Comparison of ENCODE assay signal across 11 cellular contexts in the genomic region with DNA sequence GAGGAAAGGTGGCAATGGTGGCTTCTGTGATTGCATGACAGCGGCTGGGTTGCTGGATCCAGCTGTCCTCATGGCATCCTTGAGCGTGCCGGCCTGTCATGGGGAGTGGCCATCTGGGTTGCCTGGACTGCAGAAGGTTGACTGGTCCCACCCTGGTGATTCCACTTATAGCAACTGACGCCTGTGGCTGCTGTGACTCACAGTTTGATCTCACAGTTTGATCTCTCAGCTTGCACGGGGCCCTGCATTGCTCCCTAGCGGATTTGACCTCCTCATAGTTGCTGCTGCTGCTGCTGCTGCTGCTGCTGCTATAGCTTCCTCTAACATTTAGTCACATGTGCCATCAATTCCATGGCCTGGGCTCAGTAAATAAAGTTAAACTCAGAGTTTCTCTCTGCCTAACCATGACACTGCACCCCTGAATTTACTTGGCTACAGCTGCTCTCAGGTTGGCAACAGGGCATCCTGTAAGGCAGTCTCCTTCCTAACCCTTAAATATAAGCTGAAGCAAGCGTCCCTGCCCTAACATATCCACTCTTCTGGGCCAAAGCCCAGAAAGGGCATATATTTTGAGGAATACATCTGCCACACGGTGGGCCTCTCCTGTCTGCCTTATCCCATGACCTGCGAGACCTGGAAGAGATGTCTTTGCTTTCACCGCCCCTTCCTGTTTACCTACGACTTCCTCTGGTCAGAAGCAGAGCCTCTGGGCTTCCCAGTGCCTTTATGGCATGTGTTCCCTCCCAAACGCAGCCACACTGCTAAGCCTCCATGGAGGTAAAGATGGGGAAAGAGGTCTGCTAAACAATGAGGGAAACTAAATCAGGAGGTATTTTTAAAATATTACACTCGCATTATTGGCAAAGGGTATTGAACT. TPM values are rescaled to one million over a fixed set of nuclear protein-coding genes. Genes with fewer than 3 reads are reported as not detected.
A peak's percentile ranks its signal among the peaks of the same experiment; 100 is the strongest.
DNase-seq lines count a peak whose midpoint lies in the region; ATAC-seq, FAIRE-seq and TF ChIP-seq lines count a peak whose summit lies in the region.
"Had no signal": no experiment of that assay in that cellular context is flagged by ENCODE, and none has a peak within 500 bp of the region (broad histone marks: within the 10 kb centered on the region; RNA-seq: fewer than 3 reads in every experiment).

No MANE protein-coding gene starts in this region.

- TF ChIP-seq CTCF in HepG2 (CRISPR knock-in tag; IDR thresholded peaks at IDR 0.05) (no peak), right lobe of liver (IDR thresholded peaks at IDR 0.05) (no peak), WTC11 (IDR thresholded peaks at IDR 0.05) (no peak)
- TF ChIP-seq CTCF in activated CD8-positive, alpha-beta T cell treated with anti-CD3 and anti-CD28 coated beads for 36 hours (IDR thresholded peaks at IDR 0.05): no peak

- peaks cover 1% of the 10 kb centered on the region for H3K27me3 Mint-ChIP-seq in WTC11 (ENCODE audit: low read depth)
- peaks cover 7% of the 10 kb centered on the region for H3K27me3 Mint-ChIP-seq in activated CD8-positive, alpha-beta T cell treated with anti-CD3 and anti-CD28 coated beads for 36 hours

- POLR2A ChIA-PET in HepG2 (lab: Yijun Ruan, JAX) (no interaction called here), WTC11 (lab: Charles Lee) (interaction anchor here (0.5 kb wide), 1 partner anchor 32 kb away, joined by 3 read pairs; no protein-coding TSS in a partner anchor)
- POLR2A ChIA-PET in activated CD8-positive, alpha-beta T cell treated with anti-CD3 and anti-CD28 coated beads for 36 hours (lab: Charles Lee): no interaction called here

- H3K4me2 ChIP-seq in HepG2 (ENCODE audit: low read depth, low read length): peak overlapping the region; percentile 33

- H3K4me1 ChIP-seq in HepG2 (ENCODE audit: insufficient read depth, low read length) (0 out of 2 replicates have a peak, but pooled peaks cover 5% of the 10 kb centered on the region), right lobe of liver (no peaks in the 10 kb centered on the region), right cardiac atrium (ENCODE audit: control insufficient read depth, insufficient read depth, low read length) (no peaks in the 10 kb centered on the region)

- TF ChIP-seq EP300 in HepG2 (IDR thresholded peaks at IDR 0.05; ENCODE audit: low read depth in 2 of 2, low read length in 2 of 2): no peak
- no peak for TF ChIP-seq EP300 in HepG2 (CRISPR knock-in tag; IDR thresholded peaks at IDR 0.05; ENCODE audit: borderline replicate concordance)

- no peaks in the 10 kb centered on the region for H3K9me3 Mint-ChIP-seq in WTC11
- no peaks in the 10 kb centered on the region for H3K9me3 Mint-ChIP-seq in activated CD8-positive, alpha-beta T cell treated with anti-CD3 and anti-CD28 coated beads for 36 hours
- H3K9me3 Mint-ChIP-seq: activated naive CD4-positive, alpha-beta T cell treated with anti-CD3 and anti-CD28 coated beads, Interleukin-2, amount 10 ng/mL, durations not matched to agents 7 days and 5 days; natural killer cell had no signal

- BruUV-seq in HepG2 (replicated peaks; lab: Mats Ljungman, UMichigan): no TSS peak

- no peak overlapping the region for H3K27ac Mint-ChIP-seq in WTC11
- H3K27ac Mint-ChIP-seq in activated CD8-positive, alpha-beta T cell treated with anti-CD3 and anti-CD28 coated beads for 36 hours: no peak overlapping the region
- H3K27ac Mint-ChIP-seq: activated naive CD4-positive, alpha-beta T cell treated with anti-CD3 and anti-CD28 coated beads, Interleukin-2, amount 10 ng/mL, durations not matched to agents 7 days and 5 days; CD14-positive monocyte; natural killer cell had no signal

- DNase-seq in HepG2 (ENCODE audit: low spot score) (no peak), right lobe of liver (no peak), WTC11 (ENCODE audit: low spot score) (no peak), right cardiac atrium (peak; percentile 78 to 80 (median 80)), KG1 (lab: John Stamatoyannopoulos, UW) (no peak)
- DNase-seq in activated CD8-positive, alpha-beta T cell treated with anti-CD3 and anti-CD28 coated beads for 36 hours: no peak
- DNase-seq: activated naive CD4-positive, alpha-beta T cell treated with anti-CD3 and anti-CD28 coated beads, Interleukin-2, amount 10 ng/mL, durations not matched to agents 7 days and 5 days; natural killer cell had no signal

- intact Hi-C loops in HepG2 (cut with micrococcal nuclease; ENCODE audit: unreplicated experiment): no loop called here
- intact Hi-C loops in right lobe of liver (cut with DNase I): no loop called here
- intact Hi-C loops in right cardiac atrium (cut with DNase I): no loop called here
- intact Hi-C loops in activated CD8-positive, alpha-beta T cell treated with anti-CD3 and anti-CD28 coated beads for 36 hours (cut with micrococcal nuclease): no loop called here

- no peak overlapping the region for H3K9ac ChIP-seq in HepG2 (ENCODE audit: insufficient read depth, low read depth, low read length)

- CTCF ChIA-PET in HepG2 (lab: Yijun Ruan, JAX; ENCODE audit: low intra/inter-chr PET ratio, low total read pairs) (no interaction called here), WTC11 (lab: Charles Lee) (no interaction called here)
- CTCF ChIA-PET in activated CD8-positive, alpha-beta T cell treated with anti-CD3 and anti-CD28 coated beads for 36 hours (lab: Charles Lee): no interaction called here

- no peak for FAIRE-seq in HepG2 (lab: Jason Lieb, UNC)

- WGBS in HepG2 (ENCODE audit: low lambda C conversion rate): 17% methylated on average over 11 of the region's 13 CpGs
- 48% methylated on average over 8 of the region's 13 CpGs for WGBS in right lobe of liver (ENCODE audit: insufficient coverage, low coverage, low lambda C conversion rate, missing lambda C conversion rate)
- WGBS in right cardiac atrium: 51% methylated on average over 13 of the region's 13 CpGs

- no peak for TF ChIP-seq RAD21 in HepG2 (CRISPR knock-in tag; IDR thresholded peaks at IDR 0.05)

- no peaks in the 10 kb centered on the region for H3K9me3 ChIP-seq in HepG2 (ENCODE audit: low read length)
- no peaks in the 10 kb centered on the region for H3K9me3 ChIP-seq in right lobe of liver
- no peaks in the 10 kb centered on the region for H3K9me3 ChIP-seq in right cardiac atrium (ENCODE audit: control insufficient read depth, low read length)

- H4K20me1 ChIP-seq in HepG2 (ENCODE audit: insufficient read depth, low read length): no peaks in the 10 kb centered on the region

- H2AFZ ChIP-seq in HepG2 (ENCODE audit: low read length): no peak overlapping the region

- in situ Hi-C loops in HepG2 (cut with HindIII; ENCODE audit: extremely low pct_ligation_motif_present, low pct_unique_long_range_greater_than_20kb): no loop called here

- no peak for TF ChIP-seq POLR2A in HepG2 (IDR thresholded peaks at IDR 0.05; ENCODE audit: insufficient read depth in 1 of 2, low read depth in 2 of 2, low read length in 2 of 2)
- no peak for TF ChIP-seq POLR2A in right lobe of liver (IDR thresholded peaks at IDR 0.05)

- H3K4me3 ChIP-seq in HepG2 (replicated peaks in 1 of 3; ENCODE audit: insufficient read depth in 1 of 3, low read depth in 2 of 3, low read length in 3 of 3) (peak overlapping the region in 1 of 3 experiments; percentile 7; a peak in 1 of 6 replicates), right lobe of liver (no peak overlapping the region), right cardiac atrium (ENCODE audit: low read length) (no peak overlapping the region)

- no peaks in the 10 kb centered on the region for H3K79me2 ChIP-seq in HepG2 (ENCODE audit: insufficient read depth, low read length)

- H3K27me3 ChIP-seq in HepG2 (ENCODE audit: control insufficient read depth in 1 of 2, insufficient read depth in 2 of 2, low read length in 2 of 2) (peaks cover 0 to 3% of the 10 kb centered on the region in 2 experiments; a peak in 2 of 5 replicates), right lobe of liver (no peaks in the 10 kb centered on the region), right cardiac atrium (ENCODE audit: control insufficient read depth, insufficient read depth) (no peaks in the 10 kb centered on the region)

- ATAC-seq in HepG2 (peak; percentile 79), right lobe of liver (no peak), WTC11 (peak; percentile 78), right cardiac atrium (peak; percentile 95 to 99), HG03039 (IDR thresholded peaks at IDR 0.05; ENCODE audit: unreplicated experiment) (no peak), HG03432 (IDR thresholded peaks at IDR 0.05; ENCODE audit: unreplicated experiment) (no peak)
- ATAC-seq in activated CD8-positive, alpha-beta T cell treated with anti-CD3 and anti-CD28 coated beads for 36 hours: no peak
- ATAC-seq: natural killer cell had no signal

- H3K36me3 ChIP-seq in HepG2 (replicated peaks in 1 of 2; ENCODE audit: control insufficient read depth in 1 of 2, insufficient read depth in 2 of 2, low read length in 2 of 2) (no peaks in the 10 kb centered on the region), right lobe of liver (no peaks in the 10 kb centered on the region)

- peaks cover 4% of the 10 kb centered on the region; the same call in 1 of the 2 replicates for H3K4me1 Mint-ChIP-seq in WTC11
- no peaks in the 10 kb centered on the region for H3K4me1 Mint-ChIP-seq in activated CD8-positive, alpha-beta T cell treated with anti-CD3 and anti-CD28 coated beads for 36 hours (ENCODE audit: low read depth)
- H3K4me1 Mint-ChIP-seq: activated naive CD4-positive, alpha-beta T cell treated with anti-CD3 and anti-CD28 coated beads, Interleukin-2, amount 10 ng/mL, durations not matched to agents 7 days and 5 days; CD14-positive monocyte; natural killer cell had no signal

- no peak overlapping the region for H3K27ac ChIP-seq in HepG2 (ENCODE audit: extremely low read length, insufficient read depth, low read length)
- H3K27ac ChIP-seq in right lobe of liver: no peak overlapping the region
- peak overlapping the region; percentile 77 for H3K27ac ChIP-seq in right cardiac atrium (ENCODE audit: low read length)

- H3K4me3 Mint-ChIP-seq in WTC11: no peak overlapping the region
- H3K4me3 Mint-ChIP-seq in activated CD8-positive, alpha-beta T cell treated with anti-CD3 and anti-CD28 coated beads for 36 hours: no peak overlapping the region
- H3K4me3 Mint-ChIP-seq: activated naive CD4-positive, alpha-beta T cell treated with anti-CD3 and anti-CD28 coated beads, Interleukin-2, amount 10 ng/mL, durations not matched to agents 7 days and 5 days; CD14-positive monocyte; natural killer cell had no signal

- no peaks in the 10 kb centered on the region for H3K36me3 Mint-ChIP-seq in WTC11
- no peaks in the 10 kb centered on the region for H3K36me3 Mint-ChIP-seq in activated CD8-positive, alpha-beta T cell treated with anti-CD3 and anti-CD28 coated beads for 36 hours (ENCODE audit: low read depth)
- H3K36me3 Mint-ChIP-seq: activated naive CD4-positive, alpha-beta T cell treated with anti-CD3 and anti-CD28 coated beads, Interleukin-2, amount 10 ng/mL, durations not matched to agents 7 days and 5 days; CD14-positive monocyte; natural killer cell had no signal

RNA-seq across cellular contexts. Expression of a gene that starts 8.3 kb away (rescaled TPM):
- total RNA-seq in HepG2 (2016; rRNA removed; fragmentation: Illumina TruSeq; extraction: Trizol) (0.06 and 0.15 TPM in 2 replicates), right lobe of liver (10 to 100 TPM in 1 of 6 experiments, 1 to 10 TPM in 5; 3.3 to 10.7 (median 6.6) TPM), WTC11 (2021) (3.0 to 4.1 TPM (median 3.3 TPM) in 3 replicates), right cardiac atrium (10 to 100 TPM; 21.2 to 28.2 (median 25.3) TPM)
- total RNA-seq in HepG2 (2016; cell fraction: cytosol; rRNA removed; fragmentation: Illumina TruSeq; extraction: Trizol; ENCODE audit: low read depth): not detected in 2 replicates
- total RNA-seq in HepG2 (2016; cell fraction: insoluble cytoplasmic fraction; rRNA removed; fragmentation: Illumina TruSeq; extraction: Trizol): 0.06 and 0.09 TPM in 2 replicates
- total RNA-seq in HepG2 (2016; cell fraction: membrane; rRNA removed; fragmentation: Illumina TruSeq; extraction: Trizol): not detected in 2 replicates
- 0.19 and 0.37 TPM in 2 replicates for total RNA-seq in HepG2 (2016; cell fraction: nucleus; rRNA removed; fragmentation: Illumina TruSeq; extraction: Trizol)
- polyA plus RNA-seq in HepG2 (2011; rRNA removed) (not detected in 2 replicates), right cardiac atrium (6.1 TPM)
- polyA plus RNA-seq in HepG2 (2011; cell fraction: cytosol; rRNA removed): 0.06 and 0.08 TPM in 2 replicates
- polyA plus RNA-seq in HepG2 (2011; cell fraction: nucleus; rRNA removed): 0.05 TPM in 1 of 2 replicates, not detected in the other
- not detected in 2 replicates for polyA plus RNA-seq in HepG2 (2012)
- not detected in 2 replicates for polyA plus RNA-seq in HepG2 (2016; cell fraction: cytosol; fragmentation: Illumina TruSeq; extraction: Trizol; ENCODE audit: low read depth)
- not detected in 2 replicates for polyA plus RNA-seq in HepG2 (2016; cell fraction: insoluble cytoplasmic fraction; fragmentation: Illumina TruSeq; extraction: Trizol; ENCODE audit: low read depth)
- polyA plus RNA-seq in HepG2 (2016; cell fraction: membrane; fragmentation: Illumina TruSeq; extraction: Trizol; ENCODE audit: low read depth): not detected in 2 replicates
- 0.21 TPM in 1 of 2 replicates, not detected in the other for polyA plus RNA-seq in HepG2 (2016; cell fraction: nucleus; fragmentation: Illumina TruSeq; extraction: Trizol; ENCODE audit: insufficient read depth, low read depth)
- 0.06 and 10.3 TPM in 2 replicates for polyA minus RNA-seq in HepG2 (2011; rRNA and poly(A)+ RNA removed; ENCODE audit: low replicate concordance)
- not detected in 2 replicates for polyA minus RNA-seq in HepG2 (2011; cell fraction: cytosol; rRNA and poly(A)+ RNA removed)
- polyA minus RNA-seq in HepG2 (2011; cell fraction: nucleus; rRNA and poly(A)+ RNA removed): 0.39 TPM in 1 of 2 replicates, not detected in the other
- total RNA-seq in activated CD8-positive, alpha-beta T cell treated with anti-CD3 and anti-CD28 coated beads for 36 hours: 1 to 10 TPM; 2.5 to 3.0 TPM

RNA-seq across cellular contexts. Expression of a gene that starts 37.8 kb away (rescaled TPM):
- 9.1 and 32.6 TPM in 2 replicates for total RNA-seq in HepG2 (2016; rRNA removed; fragmentation: Illumina TruSeq; extraction: Trizol)
- total RNA-seq in HepG2 (2016; cell fraction: cytosol; rRNA removed; fragmentation: Illumina TruSeq; extraction: Trizol; ENCODE audit: low read depth): 22.5 and 30.6 TPM in 2 replicates
- 9.9 and 25.9 TPM in 2 replicates for total RNA-seq in HepG2 (2016; cell fraction: insoluble cytoplasmic fraction; rRNA removed; fragmentation: Illumina TruSeq; extraction: Trizol)
- 11.8 and 12.1 TPM in 2 replicates for total RNA-seq in HepG2 (2016; cell fraction: membrane; rRNA removed; fragmentation: Illumina TruSeq; extraction: Trizol)
- total RNA-seq in HepG2 (2016; cell fraction: nucleus; rRNA removed; fragmentation: Illumina TruSeq; extraction: Trizol): 77.0 and 86.0 TPM in 2 replicates
- 10.2 and 14.9 TPM in 2 replicates for polyA plus RNA-seq in HepG2 (2011; rRNA removed)
- polyA plus RNA-seq in HepG2 (2011; cell fraction: cytosol; rRNA removed): 1.2 and 1.3 TPM in 2 replicates
- polyA plus RNA-seq in HepG2 (2011; cell fraction: nucleus; rRNA removed): 48.3 and 49.7 TPM in 2 replicates
- 5.8 and 13.7 TPM in 2 replicates for polyA plus RNA-seq in HepG2 (2012)
- 1.1 and 1.8 TPM in 2 replicates for polyA plus RNA-seq in HepG2 (2016; cell fraction: cytosol; fragmentation: Illumina TruSeq; extraction: Trizol; ENCODE audit: low read depth)
- 7.3 and 7.7 TPM in 2 replicates for polyA plus RNA-seq in HepG2 (2016; cell fraction: insoluble cytoplasmic fraction; fragmentation: Illumina TruSeq; extraction: Trizol; ENCODE audit: low read depth)
- polyA plus RNA-seq in HepG2 (2016; cell fraction: membrane; fragmentation: Illumina TruSeq; extraction: Trizol; ENCODE audit: low read depth): 2.2 and 2.5 TPM in 2 replicates
- polyA plus RNA-seq in HepG2 (2016; cell fraction: nucleus; fragmentation: Illumina TruSeq; extraction: Trizol; ENCODE audit: insufficient read depth, low read depth): 87.9 and 102 TPM in 2 replicates
- polyA minus RNA-seq in HepG2 (2011; rRNA and poly(A)+ RNA removed; ENCODE audit: low replicate concordance): 4.6 and 8.0 TPM in 2 replicates
- polyA minus RNA-seq in HepG2 (2011; cell fraction: cytosol; rRNA and poly(A)+ RNA removed): 2.0 and 2.3 TPM in 2 replicates
- polyA minus RNA-seq in HepG2 (2011; cell fraction: nucleus; rRNA and poly(A)+ RNA removed): 85.5 and 85.6 TPM in 2 replicates
- total RNA-seq in right lobe of liver: 1 to 10 TPM in 5 of 6 experiments, under 1 TPM in 1; 0.98 to 4.1 (median 1.9) TPM
- total RNA-seq in WTC11 (2021): 37.1 to 43.0 TPM (median 38.2 TPM) in 3 replicates
- 1 to 10 TPM in 3 of 4 donors, under 1 TPM in 1; 0.94 to 1.6 (median 1.3) TPM for total RNA-seq in right cardiac atrium
- polyA plus RNA-seq in right cardiac atrium: 0.38 TPM
- total RNA-seq in activated CD8-positive, alpha-beta T cell treated with anti-CD3 and anti-CD28 coated beads for 36 hours: 10 to 100 TPM; 10.4 to 13.8 TPM
- polyA plus RNA-seq: CD14-positive monocyte had no signal

Comparison
In these comparisons a context has a peak if more than half of its experiments do, and no peak if none do; other contexts are left out.
1. ATAC-seq: peak in HepG2 (single experiment), WTC11 (single experiment) and right cardiac atrium (2 of 2); none in right lobe of liver (0 of 4), activated CD8-positive, alpha-beta T cell treated with anti-CD3 and anti-CD28 coated beads for 36 hours (single experiment), HG03039 (single experiment) and HG03432 (single experiment).
2. DNase-seq: peak in right cardiac atrium (3 of 3); none in HepG2 (single experiment), right lobe of liver (0 of 3), WTC11 (single experiment), KG1 (single experiment) and activated CD8-positive, alpha-beta T cell treated with anti-CD3 and anti-CD28 coated beads for 36 hours (single experiment).